ENCODE assay signal across 1 cellular context in the genomic region with DNA sequence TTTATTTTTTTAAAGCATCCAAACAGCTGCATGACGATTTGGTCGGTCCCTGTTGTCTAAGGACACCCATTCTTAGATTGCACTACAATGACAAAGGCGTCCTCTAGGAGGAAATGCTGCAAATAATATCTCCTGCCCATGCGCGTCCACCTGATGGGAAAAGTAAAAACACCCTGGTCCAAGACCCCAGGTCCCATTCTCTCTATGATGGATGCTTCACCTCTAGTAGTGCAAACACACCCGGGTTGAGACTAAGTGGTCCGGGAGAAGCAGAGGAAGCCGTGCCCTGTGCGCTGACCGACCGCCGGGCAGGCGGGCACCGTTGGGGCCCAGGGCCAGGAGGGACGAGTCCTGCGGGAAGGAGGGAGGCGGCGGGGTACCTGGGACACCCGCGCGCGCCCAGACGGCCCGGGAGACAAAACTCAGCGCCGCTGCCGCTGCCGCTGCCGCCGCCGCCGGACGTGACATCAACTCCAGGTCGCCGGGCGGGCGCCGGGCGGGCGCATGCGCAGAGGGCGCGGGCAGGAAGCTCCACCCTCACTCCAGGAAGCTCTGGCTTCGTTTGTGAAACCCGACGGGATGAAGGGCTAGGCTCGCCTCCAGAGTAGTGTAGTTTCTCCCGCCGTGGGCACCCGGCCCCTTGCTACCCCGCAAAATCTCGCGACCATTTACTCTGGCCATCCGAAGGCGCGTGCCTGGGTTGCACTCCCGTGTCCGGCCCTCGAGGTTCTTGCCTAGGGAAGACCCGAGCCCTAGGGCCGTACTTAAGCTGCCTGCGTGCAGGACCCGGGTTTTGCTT.
TF ChIP-seq lines count a peak whose summit lies in the region.

Gene TBC1D7, minus strand, starts transcription at position 462 of the 799 bp plus-strand sequence. CDS start 1,639 bp downstream, outside the sequence.

TF ChIP-seq in HepG2, 621 proteins besides CTCF, POLR2A, EP300 and RAD21 (continued from another document and continues in another):
- TF ChIP-seq, protein P1, sequence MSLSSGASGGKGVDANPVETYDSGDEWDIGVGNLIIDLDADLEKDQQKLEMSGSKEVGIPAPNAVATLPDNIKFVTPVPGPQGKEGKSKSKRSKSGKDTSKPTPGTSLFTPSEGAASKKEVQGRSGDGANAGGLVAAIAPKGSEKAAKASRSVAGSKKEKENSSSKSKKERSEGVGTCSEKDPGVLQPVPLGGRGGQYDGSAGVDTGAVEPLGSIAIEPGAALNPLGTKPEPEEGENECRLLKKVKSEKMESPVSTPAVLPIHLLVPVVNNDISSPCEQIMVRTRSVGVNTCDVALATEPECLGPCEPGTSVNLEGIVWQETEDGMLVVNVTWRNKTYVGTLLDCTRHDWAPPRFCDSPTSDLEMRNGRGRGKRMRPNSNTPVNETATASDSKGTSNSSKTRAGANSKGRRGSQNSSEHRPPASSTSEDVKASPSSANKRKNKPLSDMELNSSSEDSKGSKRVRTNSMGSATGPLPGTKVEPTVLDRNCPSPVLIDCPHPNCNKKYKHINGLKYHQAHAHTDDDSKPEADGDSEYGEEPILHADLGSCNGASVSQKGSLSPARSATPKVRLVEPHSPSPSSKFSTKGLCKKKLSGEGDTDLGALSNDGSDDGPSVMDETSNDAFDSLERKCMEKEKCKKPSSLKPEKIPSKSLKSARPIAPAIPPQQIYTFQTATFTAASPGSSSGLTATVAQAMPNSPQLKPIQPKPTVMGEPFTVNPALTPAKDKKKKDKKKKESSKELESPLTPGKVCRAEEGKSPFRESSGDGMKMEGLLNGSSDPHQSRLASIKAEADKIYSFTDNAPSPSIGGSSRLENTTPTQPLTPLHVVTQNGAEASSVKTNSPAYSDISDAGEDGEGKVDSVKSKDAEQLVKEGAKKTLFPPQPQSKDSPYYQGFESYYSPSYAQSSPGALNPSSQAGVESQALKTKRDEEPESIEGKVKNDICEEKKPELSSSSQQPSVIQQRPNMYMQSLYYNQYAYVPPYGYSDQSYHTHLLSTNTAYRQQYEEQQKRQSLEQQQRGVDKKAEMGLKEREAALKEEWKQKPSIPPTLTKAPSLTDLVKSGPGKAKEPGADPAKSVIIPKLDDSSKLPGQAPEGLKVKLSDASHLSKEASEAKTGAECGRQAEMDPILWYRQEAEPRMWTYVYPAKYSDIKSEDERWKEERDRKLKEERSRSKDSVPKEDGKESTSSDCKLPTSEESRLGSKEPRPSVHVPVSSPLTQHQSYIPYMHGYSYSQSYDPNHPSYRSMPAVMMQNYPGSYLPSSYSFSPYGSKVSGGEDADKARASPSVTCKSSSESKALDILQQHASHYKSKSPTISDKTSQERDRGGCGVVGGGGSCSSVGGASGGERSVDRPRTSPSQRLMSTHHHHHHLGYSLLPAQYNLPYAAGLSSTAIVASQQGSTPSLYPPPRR (CRISPR knock-in tag; IDR thresholded peaks at IDR 0.05; ENCODE audit: borderline replicate concordance), result no peak
- TF ChIP-seq ZNF589 (CRISPR knock-in tag; conservative IDR thresholded peaks at IDR 0.05) (no peak), ZNF350 (CRISPR knock-in tag; IDR thresholded peaks at IDR 0.05; ENCODE audit: borderline replicate concordance, low read depth) (peak; percentile 67; the same call in 1 of the 2 replicates), MTA1 (CRISPR knock-in tag; IDR thresholded peaks at IDR 0.05; ENCODE audit: borderline replicate concordance) (peak; percentile 69; the same call in 1 of the 2 replicates), ZMYM3 (CRISPR knock-in tag; IDR thresholded peaks at IDR 0.05) (no peak), ZNF460 (CRISPR knock-in tag; IDR thresholded peaks at IDR 0.05; ENCODE audit: borderline replicate concordance) (no peak), HINFP (CRISPR knock-in tag; IDR thresholded peaks at IDR 0.05; ENCODE audit: low read depth) (peak; percentile 77; the same call in 1 of the 2 replicates), ZNF136 (CRISPR knock-in tag; IDR thresholded peaks at IDR 0.05; ENCODE audit: low read depth) (peak; percentile 40; the same call in 1 of the 2 replicates), THRA (CRISPR knock-in tag; IDR thresholded peaks at IDR 0.05; ENCODE audit: borderline replicate concordance) (0 out of 2 replicates have a peak, but pooled peaks have one; percentile 61), SP5 (CRISPR knock-in tag; IDR thresholded peaks at IDR 0.05; ENCODE audit: borderline replicate concordance, low read depth) (peak; percentile 16; the same call in 1 of the 2 replicates), ZNF138 (CRISPR knock-in tag; IDR thresholded peaks at IDR 0.05; ENCODE audit: low read depth) (no peak), GATA4 (IDR thresholded peaks at IDR 0.05; ENCODE audit: borderline replicate concordance, low read depth) (peak; percentile 72), ZNF383 (CRISPR knock-in tag; IDR thresholded peaks at IDR 0.05; ENCODE audit: borderline replicate concordance) (no peak), ZFY (CRISPR knock-in tag; IDR thresholded peaks at IDR 0.05) (peak; percentile 91), CHCHD3 (CRISPR knock-in tag; IDR thresholded peaks at IDR 0.05) (peak; percentile 23; the same call in 1 of the 2 replicates), ETV5 (CRISPR knock-in tag; IDR thresholded peaks at IDR 0.05; ENCODE audit: borderline replicate concordance) (peak; percentile 62), ZNF652 (CRISPR knock-in tag; IDR thresholded peaks at IDR 0.05; ENCODE audit: borderline replicate concordance, low read depth) (no peak; the same call in 1 of the 2 replicates), ZNF781 (CRISPR knock-in tag; IDR thresholded peaks at IDR 0.05; ENCODE audit: borderline replicate concordance, not compliant biosample characterization) (no peak), TGIF2 (CRISPR knock-in tag; IDR thresholded peaks at IDR 0.05) (peak; percentile 44; the same call in 1 of the 2 replicates), CREB3 (CRISPR knock-in tag; IDR thresholded peaks at IDR 0.05) (no peak), RCOR2 (CRISPR knock-in tag; IDR thresholded peaks at IDR 0.05) (no peak), PRDM10 (CRISPR knock-in tag; IDR thresholded peaks at IDR 0.05; ENCODE audit: low read depth) (0 out of 2 replicates have a peak, but pooled peaks have one; percentile 12), TOPORS (CRISPR knock-in tag; IDR thresholded peaks at IDR 0.05) (no peak; the same call in 1 of the 2 replicates), FOXP1 (IDR thresholded peaks at IDR 0.05) (no peak), FOXP1 (CRISPR knock-in tag; IDR thresholded peaks at IDR 0.05) (no peak), IRX3 (CRISPR knock-in tag; IDR thresholded peaks at IDR 0.05; ENCODE audit: borderline replicate concordance, low read depth) (peak; percentile 79; the same call in 1 of the 2 replicates), HDAC1 (CRISPR knock-in tag; IDR thresholded peaks at IDR 0.05) (peak; percentile 55), TBX3 (IDR thresholded peaks at IDR 0.05; ENCODE audit: borderline replicate concordance) (no peak), TEAD2 (CRISPR knock-in tag; IDR thresholded peaks at IDR 0.05) (0 out of 2 replicates have a peak, but pooled peaks have one; percentile 29), NFE2 (CRISPR knock-in tag; IDR thresholded peaks at IDR 0.05) (0 out of 2 replicates have a peak, but pooled peaks have one; percentile 4), ZFP36 (IDR thresholded peaks at IDR 0.05; ENCODE audit: borderline replicate concordance, low read depth, low read length, partially characterized antibody) (no peak), IRF2 (CRISPR knock-in tag; IDR thresholded peaks at IDR 0.05) (peak; percentile 30; the same call in 1 of the 2 replicates), NR1H2 (CRISPR knock-in tag; IDR thresholded peaks at IDR 0.05; ENCODE audit: borderline replicate concordance, low read depth) (no peak), ZNF773 (CRISPR knock-in tag; IDR thresholded peaks at IDR 0.05; ENCODE audit: borderline replicate concordance) (no peak), TMF1 (CRISPR knock-in tag; IDR thresholded peaks at IDR 0.05; ENCODE audit: low read depth) (0 out of 2 replicates have a peak, but pooled peaks have one; percentile 75), ZNF672 (CRISPR knock-in tag; IDR thresholded peaks at IDR 0.05) (no peak), ZNF883 (CRISPR knock-in tag; IDR thresholded peaks at IDR 0.05; ENCODE audit: not compliant biosample characterization) (peak; percentile 86), ZNF143 (CRISPR knock-in tag; IDR thresholded peaks at IDR 0.05) (no peak)
- TF ChIP-seq, protein P2, sequence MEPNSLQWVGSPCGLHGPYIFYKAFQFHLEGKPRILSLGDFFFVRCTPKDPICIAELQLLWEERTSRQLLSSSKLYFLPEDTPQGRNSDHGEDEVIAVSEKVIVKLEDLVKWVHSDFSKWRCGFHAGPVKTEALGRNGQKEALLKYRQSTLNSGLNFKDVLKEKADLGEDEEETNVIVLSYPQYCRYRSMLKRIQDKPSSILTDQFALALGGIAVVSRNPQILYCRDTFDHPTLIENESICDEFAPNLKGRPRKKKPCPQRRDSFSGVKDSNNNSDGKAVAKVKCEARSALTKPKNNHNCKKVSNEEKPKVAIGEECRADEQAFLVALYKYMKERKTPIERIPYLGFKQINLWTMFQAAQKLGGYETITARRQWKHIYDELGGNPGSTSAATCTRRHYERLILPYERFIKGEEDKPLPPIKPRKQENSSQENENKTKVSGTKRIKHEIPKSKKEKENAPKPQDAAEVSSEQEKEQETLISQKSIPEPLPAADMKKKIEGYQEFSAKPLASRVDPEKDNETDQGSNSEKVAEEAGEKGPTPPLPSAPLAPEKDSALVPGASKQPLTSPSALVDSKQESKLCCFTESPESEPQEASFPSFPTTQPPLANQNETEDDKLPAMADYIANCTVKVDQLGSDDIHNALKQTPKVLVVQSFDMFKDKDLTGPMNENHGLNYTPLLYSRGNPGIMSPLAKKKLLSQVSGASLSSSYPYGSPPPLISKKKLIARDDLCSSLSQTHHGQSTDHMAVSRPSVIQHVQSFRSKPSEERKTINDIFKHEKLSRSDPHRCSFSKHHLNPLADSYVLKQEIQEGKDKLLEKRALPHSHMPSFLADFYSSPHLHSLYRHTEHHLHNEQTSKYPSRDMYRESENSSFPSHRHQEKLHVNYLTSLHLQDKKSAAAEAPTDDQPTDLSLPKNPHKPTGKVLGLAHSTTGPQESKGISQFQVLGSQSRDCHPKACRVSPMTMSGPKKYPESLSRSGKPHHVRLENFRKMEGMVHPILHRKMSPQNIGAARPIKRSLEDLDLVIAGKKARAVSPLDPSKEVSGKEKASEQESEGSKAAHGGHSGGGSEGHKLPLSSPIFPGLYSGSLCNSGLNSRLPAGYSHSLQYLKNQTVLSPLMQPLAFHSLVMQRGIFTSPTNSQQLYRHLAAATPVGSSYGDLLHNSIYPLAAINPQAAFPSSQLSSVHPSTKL (CRISPR knock-in tag; IDR thresholded peaks at IDR 0.05), result peak; percentile 49
- TF ChIP-seq, protein P3, sequence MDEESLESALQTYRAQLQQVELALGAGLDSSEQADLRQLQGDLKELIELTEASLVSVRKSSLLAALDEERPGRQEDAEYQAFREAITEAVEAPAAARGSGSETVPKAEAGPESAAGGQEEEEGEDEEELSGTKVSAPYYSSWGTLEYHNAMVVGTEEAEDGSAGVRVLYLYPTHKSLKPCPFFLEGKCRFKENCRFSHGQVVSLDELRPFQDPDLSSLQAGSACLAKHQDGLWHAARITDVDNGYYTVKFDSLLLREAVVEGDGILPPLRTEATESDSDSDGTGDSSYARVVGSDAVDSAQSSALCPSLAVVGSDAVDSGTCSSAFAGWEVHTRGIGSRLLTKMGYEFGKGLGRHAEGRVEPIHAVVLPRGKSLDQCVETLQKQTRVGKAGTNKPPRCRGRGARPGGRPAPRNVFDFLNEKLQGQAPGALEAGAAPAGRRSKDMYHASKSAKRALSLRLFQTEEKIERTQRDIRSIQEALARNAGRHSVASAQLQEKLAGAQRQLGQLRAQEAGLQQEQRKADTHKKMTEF (CRISPR knock-in tag; IDR thresholded peaks at IDR 0.05), result peak; percentile 83; the same call in 1 of the 2 replicates
